In the genomic region with DNA sequence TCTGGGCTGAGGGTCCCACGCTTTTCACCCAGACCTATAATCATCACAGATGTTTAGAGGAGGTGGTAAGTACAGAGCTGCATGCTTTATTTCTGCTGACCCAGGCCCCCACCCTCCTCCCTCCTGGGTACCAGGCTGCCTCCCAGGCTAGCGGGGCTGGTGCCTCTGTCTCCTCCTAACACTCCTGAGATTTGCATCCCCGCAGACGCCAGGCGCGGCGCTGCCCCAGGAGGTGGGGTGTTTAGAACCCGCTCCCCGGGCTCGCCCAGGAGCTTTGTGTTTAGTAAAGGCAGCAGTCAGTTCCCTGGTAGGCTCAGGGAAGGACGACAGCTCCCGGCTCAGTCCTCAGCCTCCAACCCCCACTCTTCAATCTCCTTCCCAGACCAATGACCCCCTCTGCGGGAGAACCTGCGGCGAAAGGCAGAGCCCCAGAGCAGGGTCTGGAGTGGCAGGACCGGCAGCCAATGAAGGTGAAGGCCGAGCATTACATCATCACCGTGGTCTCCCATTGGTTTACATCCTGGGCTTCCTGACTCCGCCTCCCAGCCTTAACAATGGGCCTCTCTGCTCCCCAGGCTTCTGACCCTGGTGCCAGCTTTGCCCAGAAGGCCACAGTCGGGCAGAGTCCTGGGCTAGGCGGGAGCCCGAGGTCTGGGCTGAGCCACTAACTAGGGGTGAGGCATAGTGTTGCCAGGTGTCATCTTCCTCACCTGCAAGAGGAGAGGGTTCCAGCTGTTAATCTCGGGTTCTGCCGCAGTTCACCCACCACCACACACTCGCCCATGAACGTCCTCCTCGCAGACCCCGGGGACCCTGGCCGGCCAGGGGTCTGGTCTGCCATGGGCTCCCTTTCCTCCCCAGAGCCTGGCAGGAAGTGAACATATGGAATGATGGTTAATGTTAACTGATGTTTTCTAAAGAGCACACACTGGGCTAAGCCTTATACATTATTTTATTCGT, we compare ENCODE assay signal across 1 cellular context.
TF ChIP-seq lines count a peak whose summit lies in the region.

No MANE protein-coding gene starts in this region.

TF ChIP-seq in K562, 482 proteins besides CTCF, POLR2A, EP300 and RAD21 (continued from another document and continues in another):
- TF ChIP-seq, protein P1, sequence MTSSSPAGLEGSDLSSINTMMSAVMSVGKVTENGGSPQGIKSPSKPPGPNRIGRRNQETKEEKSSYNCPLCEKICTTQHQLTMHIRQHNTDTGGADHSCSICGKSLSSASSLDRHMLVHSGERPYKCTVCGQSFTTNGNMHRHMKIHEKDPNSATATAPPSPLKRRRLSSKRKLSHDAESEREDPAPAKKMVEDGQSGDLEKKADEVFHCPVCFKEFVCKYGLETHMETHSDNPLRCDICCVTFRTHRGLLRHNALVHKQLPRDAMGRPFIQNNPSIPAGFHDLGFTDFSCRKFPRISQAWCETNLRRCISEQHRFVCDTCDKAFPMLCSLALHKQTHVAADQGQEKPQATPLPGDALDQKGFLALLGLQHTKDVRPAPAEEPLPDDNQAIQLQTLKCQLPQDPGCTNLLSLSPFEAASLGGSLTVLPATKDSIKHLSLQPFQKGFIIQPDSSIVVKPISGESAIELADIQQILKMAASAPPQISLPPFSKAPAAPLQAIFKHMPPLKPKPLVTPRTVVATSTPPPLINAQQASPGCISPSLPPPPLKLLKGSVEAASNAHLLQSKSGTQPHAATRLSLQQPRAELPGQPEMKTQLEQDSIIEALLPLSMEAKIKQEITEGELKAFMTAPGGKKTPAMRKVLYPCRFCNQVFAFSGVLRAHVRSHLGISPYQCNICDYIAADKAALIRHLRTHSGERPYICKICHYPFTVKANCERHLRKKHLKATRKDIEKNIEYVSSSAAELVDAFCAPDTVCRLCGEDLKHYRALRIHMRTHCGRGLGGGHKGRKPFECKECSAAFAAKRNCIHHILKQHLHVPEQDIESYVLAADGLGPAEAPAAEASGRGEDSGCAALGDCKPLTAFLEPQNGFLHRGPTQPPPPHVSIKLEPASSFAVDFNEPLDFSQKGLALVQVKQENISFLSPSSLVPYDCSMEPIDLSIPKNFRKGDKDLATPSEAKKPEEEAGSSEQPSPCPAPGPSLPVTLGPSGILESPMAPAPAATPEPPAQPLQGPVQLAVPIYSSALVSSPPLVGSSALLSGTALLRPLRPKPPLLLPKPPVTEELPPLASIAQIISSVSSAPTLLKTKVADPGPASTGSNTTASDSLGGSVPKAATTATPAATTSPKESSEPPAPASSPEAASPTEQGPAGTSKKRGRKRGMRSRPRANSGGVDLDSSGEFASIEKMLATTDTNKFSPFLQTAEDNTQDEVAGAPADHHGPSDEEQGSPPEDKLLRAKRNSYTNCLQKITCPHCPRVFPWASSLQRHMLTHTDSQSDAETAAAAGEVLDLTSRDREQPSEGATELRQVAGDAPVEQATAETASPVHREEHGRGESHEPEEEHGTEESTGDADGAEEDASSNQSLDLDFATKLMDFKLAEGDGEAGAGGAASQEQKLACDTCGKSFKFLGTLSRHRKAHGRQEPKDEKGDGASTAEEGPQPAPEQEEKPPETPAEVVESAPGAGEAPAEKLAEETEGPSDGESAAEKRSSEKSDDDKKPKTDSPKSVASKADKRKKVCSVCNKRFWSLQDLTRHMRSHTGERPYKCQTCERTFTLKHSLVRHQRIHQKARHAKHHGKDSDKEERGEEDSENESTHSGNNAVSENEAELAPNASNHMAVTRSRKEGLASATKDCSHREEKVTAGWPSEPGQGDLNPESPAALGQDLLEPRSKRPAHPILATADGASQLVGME (CRISPR knock-in tag; IDR thresholded peaks at IDR 0.05) = no peak
- TF ChIP-seq TEAD1 (CRISPR knock-in tag; IDR thresholded peaks at IDR 0.05) (no peak), ESRRB (CRISPR knock-in tag; IDR thresholded peaks at IDR 0.05; ENCODE audit: borderline replicate concordance) (no peak), ZNF764 (CRISPR knock-in tag; IDR thresholded peaks at IDR 0.05; ENCODE audit: low read depth) (no peak), PHF20 (IDR thresholded peaks at IDR 0.05; ENCODE audit: partially characterized antibody) (no peak), KLF6 (CRISPR knock-in tag; IDR thresholded peaks at IDR 0.05; ENCODE audit: borderline replicate concordance) (no peak), JUND (IDR thresholded peaks at IDR 0.05; ENCODE audit: borderline replicate concordance, low read depth, low read length) (peak; percentile 54; the same call in 1 of the 2 replicates), JUND (tag; IDR thresholded peaks at IDR 0.05; ENCODE audit: borderline replicate concordance, low read depth, low read length) (peak; percentile 56; the same call in 2 of the 3 replicates), ATF7 (IDR thresholded peaks at IDR 0.05) (peak; percentile 99), KDM2B (CRISPR knock-in tag; IDR thresholded peaks at IDR 0.05) (no peak), POLR2AphosphoS2 (IDR thresholded peaks at IDR 0.05; ENCODE audit: low read length) (no peak), SP2 (IDR thresholded peaks at IDR 0.05; ENCODE audit: extremely low read depth, low read depth, low read length, poor library complexity, severe bottlenecking) (peak; percentile 47), CREBBP (IDR thresholded peaks at IDR 0.05; ENCODE audit: low read depth, low read length) (no peak), ZNF79 (CRISPR knock-in tag; IDR thresholded peaks at IDR 0.05; ENCODE audit: low read depth) (no peak), MAFG (tag; conservative IDR thresholded peaks at IDR 0.05) (no peak), ASH1L (IDR thresholded peaks at IDR 0.05; ENCODE audit: borderline replicate concordance, low read depth, partially characterized antibody) (peak; percentile 58), YBX1 (IDR thresholded peaks at IDR 0.05) (no peak), SNIP1 (IDR thresholded peaks at IDR 0.05; ENCODE audit: low read depth) (no peak), NUFIP1 (IDR thresholded peaks at IDR 0.05; ENCODE audit: partially characterized antibody) (no peak), BMI1 (IDR thresholded peaks at IDR 0.05; ENCODE audit: low read length) (no peak), NFE2 (IDR thresholded peaks at IDR 0.05; ENCODE audit: low read depth) (no peak), HMGN3 (IDR thresholded peaks at IDR 0.05; ENCODE audit: borderline replicate concordance, extremely low read depth, insufficient read length, low read depth, low read length) (no peak)
- TF ChIP-seq, protein P2, sequence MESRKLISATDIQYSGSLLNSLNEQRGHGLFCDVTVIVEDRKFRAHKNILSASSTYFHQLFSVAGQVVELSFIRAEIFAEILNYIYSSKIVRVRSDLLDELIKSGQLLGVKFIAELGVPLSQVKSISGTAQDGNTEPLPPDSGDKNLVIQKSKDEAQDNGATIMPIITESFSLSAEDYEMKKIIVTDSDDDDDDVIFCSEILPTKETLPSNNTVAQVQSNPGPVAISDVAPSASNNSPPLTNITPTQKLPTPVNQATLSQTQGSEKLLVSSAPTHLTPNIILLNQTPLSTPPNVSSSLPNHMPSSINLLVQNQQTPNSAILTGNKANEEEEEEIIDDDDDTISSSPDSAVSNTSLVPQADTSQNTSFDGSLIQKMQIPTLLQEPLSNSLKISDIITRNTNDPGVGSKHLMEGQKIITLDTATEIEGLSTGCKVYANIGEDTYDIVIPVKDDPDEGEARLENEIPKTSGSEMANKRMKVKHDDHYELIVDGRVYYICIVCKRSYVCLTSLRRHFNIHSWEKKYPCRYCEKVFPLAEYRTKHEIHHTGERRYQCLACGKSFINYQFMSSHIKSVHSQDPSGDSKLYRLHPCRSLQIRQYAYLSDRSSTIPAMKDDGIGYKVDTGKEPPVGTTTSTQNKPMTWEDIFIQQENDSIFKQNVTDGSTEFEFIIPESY (CRISPR knock-in tag; IDR thresholded peaks at IDR 0.05) = no peak
- TF ChIP-seq, protein P3, sequence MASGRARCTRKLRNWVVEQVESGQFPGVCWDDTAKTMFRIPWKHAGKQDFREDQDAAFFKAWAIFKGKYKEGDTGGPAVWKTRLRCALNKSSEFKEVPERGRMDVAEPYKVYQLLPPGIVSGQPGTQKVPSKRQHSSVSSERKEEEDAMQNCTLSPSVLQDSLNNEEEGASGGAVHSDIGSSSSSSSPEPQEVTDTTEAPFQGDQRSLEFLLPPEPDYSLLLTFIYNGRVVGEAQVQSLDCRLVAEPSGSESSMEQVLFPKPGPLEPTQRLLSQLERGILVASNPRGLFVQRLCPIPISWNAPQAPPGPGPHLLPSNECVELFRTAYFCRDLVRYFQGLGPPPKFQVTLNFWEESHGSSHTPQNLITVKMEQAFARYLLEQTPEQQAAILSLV (tag; IDR thresholded peaks at IDR 0.05) = no peak
- TF ChIP-seq, protein P4, sequence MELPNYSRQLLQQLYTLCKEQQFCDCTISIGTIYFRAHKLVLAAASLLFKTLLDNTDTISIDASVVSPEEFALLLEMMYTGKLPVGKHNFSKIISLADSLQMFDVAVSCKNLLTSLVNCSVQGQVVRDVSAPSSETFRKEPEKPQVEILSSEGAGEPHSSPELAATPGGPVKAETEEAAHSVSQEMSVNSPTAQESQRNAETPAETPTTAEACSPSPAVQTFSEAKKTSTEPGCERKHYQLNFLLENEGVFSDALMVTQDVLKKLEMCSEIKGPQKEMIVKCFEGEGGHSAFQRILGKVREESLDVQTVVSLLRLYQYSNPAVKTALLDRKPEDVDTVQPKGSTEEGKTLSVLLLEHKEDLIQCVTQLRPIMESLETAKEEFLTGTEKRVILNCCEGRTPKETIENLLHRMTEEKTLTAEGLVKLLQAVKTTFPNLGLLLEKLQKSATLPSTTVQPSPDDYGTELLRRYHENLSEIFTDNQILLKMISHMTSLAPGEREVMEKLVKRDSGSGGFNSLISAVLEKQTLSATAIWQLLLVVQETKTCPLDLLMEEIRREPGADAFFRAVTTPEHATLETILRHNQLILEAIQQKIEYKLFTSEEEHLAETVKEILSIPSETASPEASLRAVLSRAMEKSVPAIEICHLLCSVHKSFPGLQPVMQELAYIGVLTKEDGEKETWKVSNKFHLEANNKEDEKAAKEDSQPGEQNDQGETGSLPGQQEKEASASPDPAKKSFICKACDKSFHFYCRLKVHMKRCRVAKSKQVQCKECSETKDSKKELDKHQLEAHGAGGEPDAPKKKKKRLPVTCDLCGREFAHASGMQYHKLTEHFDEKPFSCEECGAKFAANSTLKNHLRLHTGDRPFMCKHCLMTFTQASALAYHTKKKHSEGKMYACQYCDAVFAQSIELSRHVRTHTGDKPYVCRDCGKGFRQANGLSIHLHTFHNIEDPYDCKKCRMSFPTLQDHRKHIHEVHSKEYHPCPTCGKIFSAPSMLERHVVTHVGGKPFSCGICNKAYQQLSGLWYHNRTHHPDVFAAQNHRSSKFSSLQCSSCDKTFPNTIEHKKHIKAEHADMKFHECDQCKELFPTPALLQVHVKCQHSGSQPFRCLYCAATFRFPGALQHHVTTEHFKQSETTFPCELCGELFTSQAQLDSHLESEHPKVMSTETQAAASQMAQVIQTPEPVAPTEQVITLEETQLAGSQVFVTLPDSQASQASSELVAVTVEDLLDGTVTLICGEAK (IDR thresholded peaks at IDR 0.05) = no peak
- TF ChIP-seq, protein P4 (CRISPR knock-in tag; IDR thresholded peaks at IDR 0.05) = no peak
- TF ChIP-seq, protein P5, sequence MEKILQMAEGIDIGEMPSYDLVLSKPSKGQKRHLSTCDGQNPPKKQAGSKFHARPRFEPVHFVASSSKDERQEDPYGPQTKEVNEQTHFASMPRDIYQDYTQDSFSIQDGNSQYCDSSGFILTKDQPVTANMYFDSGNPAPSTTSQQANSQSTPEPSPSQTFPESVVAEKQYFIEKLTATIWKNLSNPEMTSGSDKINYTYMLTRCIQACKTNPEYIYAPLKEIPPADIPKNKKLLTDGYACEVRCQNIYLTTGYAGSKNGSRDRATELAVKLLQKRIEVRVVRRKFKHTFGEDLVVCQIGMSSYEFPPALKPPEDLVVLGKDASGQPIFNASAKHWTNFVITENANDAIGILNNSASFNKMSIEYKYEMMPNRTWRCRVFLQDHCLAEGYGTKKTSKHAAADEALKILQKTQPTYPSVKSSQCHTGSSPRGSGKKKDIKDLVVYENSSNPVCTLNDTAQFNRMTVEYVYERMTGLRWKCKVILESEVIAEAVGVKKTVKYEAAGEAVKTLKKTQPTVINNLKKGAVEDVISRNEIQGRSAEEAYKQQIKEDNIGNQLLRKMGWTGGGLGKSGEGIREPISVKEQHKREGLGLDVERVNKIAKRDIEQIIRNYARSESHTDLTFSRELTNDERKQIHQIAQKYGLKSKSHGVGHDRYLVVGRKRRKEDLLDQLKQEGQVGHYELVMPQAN (IDR thresholded peaks at IDR 0.05; ENCODE audit: borderline replicate concordance) = no peak
- TF ChIP-seq, protein P6, sequence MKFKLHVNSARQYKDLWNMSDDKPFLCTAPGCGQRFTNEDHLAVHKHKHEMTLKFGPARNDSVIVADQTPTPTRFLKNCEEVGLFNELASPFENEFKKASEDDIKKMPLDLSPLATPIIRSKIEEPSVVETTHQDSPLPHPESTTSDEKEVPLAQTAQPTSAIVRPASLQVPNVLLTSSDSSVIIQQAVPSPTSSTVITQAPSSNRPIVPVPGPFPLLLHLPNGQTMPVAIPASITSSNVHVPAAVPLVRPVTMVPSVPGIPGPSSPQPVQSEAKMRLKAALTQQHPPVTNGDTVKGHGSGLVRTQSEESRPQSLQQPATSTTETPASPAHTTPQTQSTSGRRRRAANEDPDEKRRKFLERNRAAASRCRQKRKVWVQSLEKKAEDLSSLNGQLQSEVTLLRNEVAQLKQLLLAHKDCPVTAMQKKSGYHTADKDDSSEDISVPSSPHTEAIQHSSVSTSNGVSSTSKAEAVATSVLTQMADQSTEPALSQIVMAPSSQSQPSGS (CRISPR knock-in tag; IDR thresholded peaks at IDR 0.05) = peak; percentile 41; the same call in 1 of the 2 replicates
